8 cellular contexts compared by ENCODE assay signal in the genomic region with DNA sequence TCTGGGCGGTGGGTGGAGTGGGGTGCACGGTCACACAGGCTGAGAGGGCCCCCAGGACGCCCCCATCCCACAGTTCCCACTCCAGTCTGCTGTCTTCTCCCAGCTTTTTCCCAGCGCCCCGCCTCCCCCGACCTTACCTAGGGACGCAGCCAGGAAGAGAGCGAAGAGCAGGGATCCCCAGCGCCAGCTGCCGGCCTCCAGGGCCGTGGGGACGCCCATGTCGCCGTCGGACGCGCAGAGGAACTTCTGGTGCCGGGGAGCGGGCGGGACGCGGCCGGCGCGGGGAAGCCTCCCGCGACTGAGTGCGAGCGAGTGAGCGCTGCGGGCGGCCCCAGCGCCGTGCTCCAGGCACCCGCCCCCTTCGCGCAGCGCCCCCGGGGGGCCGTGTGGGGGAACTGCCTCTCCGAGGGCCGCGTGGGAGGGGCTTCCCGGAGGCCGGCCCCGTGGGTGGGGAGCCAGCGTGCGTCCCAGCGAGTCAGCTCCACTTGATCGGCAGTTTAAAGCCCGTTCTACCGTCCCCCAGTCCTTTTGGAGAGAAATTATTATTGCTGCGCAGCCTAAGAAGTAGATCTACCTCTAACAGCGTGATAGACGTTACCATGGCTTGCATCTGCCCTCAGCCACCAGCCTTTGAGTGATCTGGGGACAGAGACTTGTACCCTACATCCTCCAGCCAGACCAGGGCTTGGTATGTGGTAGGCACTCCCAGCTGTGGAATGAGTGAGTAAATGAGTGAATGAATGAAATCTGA. TPM values are rescaled to one million over a fixed set of nuclear protein-coding genes. Genes with fewer than 3 reads are reported as not detected.
A peak's percentile ranks its signal among the peaks of the same experiment; 100 is the strongest.
DNase-seq lines count a peak whose midpoint lies in the region; ATAC-seq and FAIRE-seq lines count a peak whose summit lies in the region.

TSS of gene VSIR (minus strand) at position 300 of the 751 bp plus-strand sequence. CDS start at position 219, 81 bp downstream.

- H3K4me1 ChIP-seq in CD4-positive, alpha-beta memory T cell (ENCODE audit: insufficient read depth, low read length), result peaks cover 70% of the 10 kb centered on the region
- H3K4me1 ChIP-seq in SJCRH30, result peaks cover 20% of the 10 kb centered on the region

- POLR2A ChIA-PET in CD4-positive, alpha-beta memory T cell (lab: Charles Lee; ENCODE audit: partially characterized antibody), result interaction anchor here (0.7 to 18.5 kb wide), 16 partner anchors 9 to 454 kb away, joined by 3 to 1035 read pairs (median 8); partner anchors contain the start of genes PSAP and SLC29A3

- H3K27ac Mint-ChIP-seq in CD4-positive, alpha-beta memory T cell, result peak within 1 kb of the TSS; percentile 94 to 99 (median 96)

- H3K36me3 Mint-ChIP-seq in CD4-positive, alpha-beta memory T cell, result peaks cover 30 to 37% of the 10 kb centered on the region in 2 donors

- intact Hi-C loops in CD4-positive, alpha-beta memory T cell (cut with micrococcal nuclease), result loop anchor here (1.0 to 10.0 kb wide), 5 partner anchors 25 to 959 kb away; partner anchors contain the start of gene SGPL1

- peak; percentile 60 for ATAC-seq in GM19452 (IDR thresholded peaks at IDR 0.05; ENCODE audit: unreplicated experiment)

- H3K9me3 ChIP-seq in CD4-positive, alpha-beta memory T cell (ENCODE audit: control insufficient read depth in 1 of 2, low read length in 2 of 2), result no peaks in the 10 kb centered on the region
- no peaks in the 10 kb centered on the region for H3K9me3 ChIP-seq in SJCRH30 (replicated peaks)

- peak within 1 kb of the TSS; percentile 84 to 95 for H3K4me3 ChIP-seq in CD4-positive, alpha-beta memory T cell (ENCODE audit: low read length in 2 of 2)
- H3K4me3 ChIP-seq in SJCRH30, result peak within 1 kb of the TSS; percentile 58

- H3K27me3 Mint-ChIP-seq in CD4-positive, alpha-beta memory T cell, result no peaks in the 10 kb centered on the region

- H3K9me3 Mint-ChIP-seq in CD4-positive, alpha-beta memory T cell, result no peaks in the 10 kb centered on the region

- peak within 1 kb of the TSS; percentile 95 to 97 (median 95) for H3K4me3 Mint-ChIP-seq in CD4-positive, alpha-beta memory T cell

- peak within 1 kb of the TSS; percentile 93 for H3K27ac ChIP-seq in CD4-positive, alpha-beta memory T cell (ENCODE audit: low read depth, low read length)
- H3K27ac ChIP-seq in SJCRH30, result peak within 1 kb of the TSS; percentile 64

- H3K4me1 Mint-ChIP-seq in CD4-positive, alpha-beta memory T cell, result peaks cover 42 to 82% (median 60%) of the 10 kb centered on the region in 4 donors

- DNase-seq in CD4-positive, alpha-beta memory T cell, result peak; percentile 90 to 99 (median 94)
- DNase-seq in HUDEP-2 (lab: John Stamatoyannopoulos, UW; ENCODE audit: unreplicated experiment in 76 of 76), result peak in 71 of 76 experiments; percentile 6 to 90 (median 72)
- peak; percentile 78 to 84 for DNase-seq in SJCRH30
- DNase-seq in activated naive CD4-positive, alpha-beta T cell treated with Interleukin-2 at 50 U/mL for 16 hours, result peak; percentile 96
- peak; percentile 73 to 93 for DNase-seq in frontal cortex (ENCODE audit: low spot score in 2 of 2)
- peak in 52 of 56 donors; percentile 23 to 87 (median 60) for DNase-seq in nucleus accumbens (lab: John Stamatoyannopoulos, UW)
- DNase-seq in superior temporal gyrus (ENCODE audit: extremely low spot score), result peak; percentile 66

- H3K36me3 ChIP-seq in CD4-positive, alpha-beta memory T cell (ENCODE audit: insufficient read depth, low read length), result peaks cover 7% of the 10 kb centered on the region
- no peaks in the 10 kb centered on the region for H3K36me3 ChIP-seq in SJCRH30

- CTCF ChIA-PET in CD4-positive, alpha-beta memory T cell (lab: Charles Lee; ENCODE audit: partially characterized antibody), result interaction anchor here (0.5 to 16.3 kb wide), 23 partner anchors 10 to 458 kb away, joined by 3 to 379 read pairs (median 8); partner anchors contain the start of genes C10orf105 and SLC29A3

- H3K27me3 ChIP-seq in CD4-positive, alpha-beta memory T cell (ENCODE audit: insufficient read depth, low read length), result no peaks in the 10 kb centered on the region
- H3K27me3 ChIP-seq in SJCRH30, result no peaks in the 10 kb centered on the region

- no peak for FAIRE-seq in frontal cortex (lab: Jason Lieb, UNC)

RNA-seq across cellular contexts. Expression of gene VSIR, which starts in this region (rescaled TPM):
- total RNA-seq in CD4-positive, alpha-beta memory T cell, result 10 to 100 TPM; 97.8 to 98.4 TPM
- polyA plus RNA-seq in CD4-positive, alpha-beta memory T cell, result 100 to 1,000 TPM; 350 to 372 TPM
- total RNA-seq in SJCRH30 (2014; rRNA removed; shearing (Covaris generic)), result 2.6 and 3.4 TPM in 2 replicates
- total RNA-seq in frontal cortex, result 2.0 TPM

Comparison
In these comparisons a context has a peak if more than half of its experiments do, and no peak if none do; other contexts are left out.
1. Peak in every context shown above with its lines: DNase-seq, ATAC-seq, H3K4me3 ChIP-seq and H3K27ac ChIP-seq.
2. RNA of gene VSIR (total RNA-seq): 97.8 to 98.4 TPM in CD4-positive, alpha-beta memory T cell; 2.6 to 3.4 TPM in SJCRH30 and 2.0 TPM in frontal cortex (single experiment); every median in the first group is over 10 times any median in the second.